8 cellular contexts compared by ENCODE assay signal in genomic region chr1:78114034-78114956, GRCh38.
DNase-seq lines count a peak whose midpoint lies in the region; ATAC-seq and TF ChIP-seq lines count a peak whose summit lies in the region.

No MANE protein-coding gene starts in this region.

- H3K4me1 Mint-ChIP-seq in nephron progenitor cell = no peaks in the 10 kb centered on the region

- TF ChIP-seq EP300 in tibial nerve (IDR thresholded peaks at IDR 0.05) = peak; percentile 25 to 32

- H3K9me3 Mint-ChIP-seq in nephron progenitor cell = no peaks in the 10 kb centered on the region

- no peaks in the 10 kb centered on the region for H3K36me3 Mint-ChIP-seq in nephron progenitor cell (ENCODE audit: low read depth)

- H3K27me3 Mint-ChIP-seq in nephron progenitor cell (ENCODE audit: low read depth, poor library complexity) = peaks cover 3% of the 10 kb centered on the region

- intact Hi-C loops in esophagus squamous epithelium (cut with DNase I) = loop anchor here (10.0 kb wide), 1 partner anchor 139 kb away; the partner anchor contains the start of gene FUBP1

- no peak overlapping the region for H3K27ac Mint-ChIP-seq in nephron progenitor cell

- no peaks in the 10 kb centered on the region for H3K9me3 ChIP-seq in esophagus squamous epithelium
- H3K9me3 ChIP-seq in tibial nerve = no peaks in the 10 kb centered on the region

- no peaks in the 10 kb centered on the region for H3K36me3 ChIP-seq in esophagus squamous epithelium
- no peaks in the 10 kb centered on the region for H3K36me3 ChIP-seq in tibial nerve

- no peak overlapping the region for H3K4me3 Mint-ChIP-seq in nephron progenitor cell

- WGBS in esophagus squamous epithelium, 2 donors = 38 to 48% methylated on average over 7 to 9 of the region's 9 CpGs
- WGBS in tibial nerve, 2 donors = 66 to 67% methylated on average over 9 of the region's 9 CpGs

- H3K4me1 ChIP-seq in esophagus squamous epithelium (peaks cover 0 to 15% (median 4%) of the 10 kb centered on the region in 3 donors), tibial nerve (peaks cover 0 to 5% (median 0%) of the 10 kb centered on the region in 4 donors)

- DNase-seq in DMS79 (lab: John Stamatoyannopoulos, UW) (peak; percentile 31), HS-5 (ENCODE audit: low read depth) (peak; percentile 74), NOMO-1 (lab: John Stamatoyannopoulos, UW; ENCODE audit: unreplicated experiment in 2 of 2) (peak; percentile 49 to 64), activated T-cell treated with anti-CD3 and anti-CD28 coated beads for 24 hours (ENCODE audit: low read depth) (peak; percentile 51), esophagus squamous epithelium (lab: John Stamatoyannopoulos, UW) (no peak), nephron progenitor cell (peak; percentile 55), tibial nerve (ENCODE audit: low spot score in 2 of 2) (peak in 1 of 2 donors; percentile 70)

- H3K27ac ChIP-seq in esophagus squamous epithelium (peak overlapping the region; percentile 42 to 72 (median 46)), tibial nerve (no peak overlapping the region)

- H3K4me3 ChIP-seq in esophagus squamous epithelium (no peak overlapping the region), tibial nerve (no peak overlapping the region)

- TF ChIP-seq POLR2A in esophagus squamous epithelium (IDR thresholded peaks at IDR 0.05) = no peak
- no peak for TF ChIP-seq POLR2A in tibial nerve (IDR thresholded peaks at IDR 0.05)

- ATAC-seq in GM21447 (IDR thresholded peaks at IDR 0.05; ENCODE audit: unreplicated experiment) = peak; percentile 92

- peak; percentile 79 to 91 (median 88) for TF ChIP-seq CTCF in esophagus squamous epithelium (IDR thresholded peaks at IDR 0.05)
- peak; percentile 81 for TF ChIP-seq CTCF in nephron progenitor cell (IDR thresholded peaks at IDR 0.05)
- TF ChIP-seq CTCF in tibial nerve (IDR thresholded peaks at IDR 0.05) = peak; percentile 70 to 88 (median 78)

- H3K27me3 ChIP-seq in esophagus squamous epithelium (no peaks in the 10 kb centered on the region), tibial nerve (no peaks in the 10 kb centered on the region)

Comparison
In these comparisons a context has a peak if more than half of its experiments do, and no peak if none do; other contexts are left out.
1. H3K27ac ChIP-seq: peak in esophagus squamous epithelium (4 of 4); none in tibial nerve (0 of 4).
2. Peak in every context shown above with its lines, with median percentiles within 50 percentile points of each other: CTCF ChIP-seq.